23 cellular contexts compared by ENCODE assay signal in the genomic region with DNA sequence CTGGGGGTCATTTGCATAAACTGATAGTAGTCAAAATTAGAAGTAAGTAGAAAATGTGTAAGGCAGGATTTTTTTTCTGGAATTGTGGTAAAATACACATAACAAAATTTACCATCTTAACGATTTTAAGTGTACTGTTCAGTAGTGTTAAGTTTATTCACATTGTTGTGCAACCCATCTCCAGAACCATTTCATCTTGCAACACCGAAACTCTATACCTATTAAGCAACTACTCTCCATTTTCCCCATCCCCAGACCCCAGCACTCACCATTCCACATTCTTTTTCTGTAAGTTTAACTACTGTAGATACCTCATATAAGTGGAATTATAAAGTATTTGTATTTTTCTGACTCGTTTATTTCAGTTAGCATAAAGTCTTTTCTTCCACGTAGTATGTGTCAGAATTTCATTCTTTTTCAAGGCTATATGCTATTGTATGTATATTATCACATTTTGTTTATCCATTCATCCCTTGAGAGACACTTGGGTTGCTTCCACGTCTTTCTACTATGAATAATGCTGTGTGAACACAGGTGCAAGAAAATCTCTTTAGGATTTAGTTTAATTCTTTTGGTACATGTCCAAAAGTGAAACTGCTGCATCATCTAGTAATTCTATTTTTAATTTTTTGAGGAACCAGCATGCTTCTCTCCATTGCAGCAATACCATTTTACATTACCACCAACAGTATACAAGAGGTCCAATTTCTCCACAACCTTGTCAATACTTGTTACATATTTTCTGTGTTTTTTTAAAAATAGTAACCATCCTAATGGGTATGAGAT. TPM values are rescaled to one million over a fixed set of nuclear protein-coding genes. Genes with fewer than 3 reads are reported as not detected.
DNase-seq lines count a peak whose midpoint lies in the region; ATAC-seq and TF ChIP-seq lines count a peak whose summit lies in the region.
"Had no signal": no experiment of that assay in that cellular context is flagged by ENCODE, and none has a peak within 500 bp of the region (broad histone marks: within the 10 kb centered on the region; RNA-seq: fewer than 3 reads in every experiment).

No MANE protein-coding gene starts in this region.

- H3K27me3 ChIP-seq in naive thymus-derived CD4-positive, alpha-beta T cell (ENCODE audit: control insufficient read depth in 2 of 2, insufficient read depth in 2 of 2, low read length in 2 of 2): no peaks in the 10 kb centered on the region
- no peaks in the 10 kb centered on the region for H3K27me3 ChIP-seq in gastrocnemius medialis
- H3K27me3 ChIP-seq: cardiac muscle cell, neural progenitor cell, testis had no signal

- peak; percentile 15 for DNase-seq in HCEC 1CT
- DNase-seq in NOMO-1 treated with DMSO at 0.1 percent for 48 hours (lab: John Stamatoyannopoulos, UW; ENCODE audit: unreplicated experiment): peak; percentile 92
- peak; percentile 63 for DNase-seq in epithelial cell of esophagus (ENCODE audit: low read depth)
- DNase-seq in naive thymus-derived CD4-positive, alpha-beta T cell: no peak
- no peak for DNase-seq in gastrocnemius medialis
- DNase-seq in activated gamma-delta T cell (lab: John Stamatoyannopoulos, UW): no peak
- no peak for DNase-seq in effector CD8-positive, alpha-beta T cell (lab: John Stamatoyannopoulos, UW)
- DNase-seq: activated CD4-positive, alpha-beta T cell treated with anti-CD3 and anti-CD28 coated beads for 4 hours; BE2C; DMS153; effector CD4-positive, alpha-beta T cell; NCI-H2081; NCI-H774; retina; SHP77 treated with DMSO at 0.1 percent for 48 hours; T-helper 9 cell; testis had no signal

- TF ChIP-seq CTCF in epithelial cell of esophagus (IDR thresholded peaks at IDR 0.05; ENCODE audit: insufficient read depth, low read depth, low read length, missing control alignments) (no peak), gastrocnemius medialis (IDR thresholded peaks at IDR 0.05 in 4 of 5, conservative IDR thresholded peaks at IDR 0.05 in 1 of 5) (no peak)

- TF ChIP-seq POLR2A in gastrocnemius medialis (IDR thresholded peaks at IDR 0.05): no peak

- no peaks in the 10 kb centered on the region for H3K4me1 ChIP-seq in naive thymus-derived CD4-positive, alpha-beta T cell (ENCODE audit: control insufficient read depth in 2 of 2, insufficient read depth in 2 of 2, low read length in 2 of 2)
- H3K4me1 ChIP-seq in gastrocnemius medialis: no peaks in the 10 kb centered on the region
- H3K4me1 ChIP-seq: BE2C, gastroesophageal sphincter, testis had no signal

- H3K9me3 Mint-ChIP-seq in naive thymus-derived CD4-positive, alpha-beta T cell: peaks cover 0 to 2% (median 0%) of the 10 kb centered on the region in 11 donors
- H3K9me3 Mint-ChIP-seq: activated naive CD4-positive, alpha-beta T cell treated with anti-CD3 and anti-CD28 coated beads, Interleukin-2, amount 50 U/mL, for 72 hours; neural progenitor cell had no signal

- no peak overlapping the region for H3K27ac Mint-ChIP-seq in naive thymus-derived CD4-positive, alpha-beta T cell
- H3K27ac Mint-ChIP-seq: activated naive CD4-positive, alpha-beta T cell treated with anti-CD3 and anti-CD28 coated beads, Interleukin-2, amount 50 U/mL, for 72 hours; neural progenitor cell had no signal

- POLR2A ChIA-PET in naive thymus-derived CD4-positive, alpha-beta T cell (lab: Charles Lee): no interaction called here

- H3K4me3 ChIP-seq in epithelial cell of esophagus (ENCODE audit: low read length) (no peak overlapping the region), gastrocnemius medialis (no peak overlapping the region)
- no peak overlapping the region for H3K4me3 ChIP-seq in naive thymus-derived CD4-positive, alpha-beta T cell (ENCODE audit: low read length)
- H3K4me3 ChIP-seq: cardiac muscle cell, gastroesophageal sphincter, neural progenitor cell, testis had no signal

- H3K4me3 Mint-ChIP-seq in naive thymus-derived CD4-positive, alpha-beta T cell: no peak overlapping the region
- H3K4me3 Mint-ChIP-seq: neural progenitor cell had no signal

- intact Hi-C loops in naive thymus-derived CD4-positive, alpha-beta T cell (cut with micrococcal nuclease): no loop called here
- intact Hi-C loops in gastrocnemius medialis (cut with DNase I; ENCODE audit: low total_unique reads): no loop called here

- in situ Hi-C loops in gastrocnemius medialis (cut with MboI; ENCODE audit: low sequenced_read_pairs in 4 of 4): no loop called here

- CTCF ChIA-PET in naive thymus-derived CD4-positive, alpha-beta T cell (lab: Charles Lee): no interaction called here

- H3K27me3 Mint-ChIP-seq in naive thymus-derived CD4-positive, alpha-beta T cell: peaks cover 0 to 14% (median 5%) of the 10 kb centered on the region in 5 donors

- no peaks in the 10 kb centered on the region for H3K36me3 Mint-ChIP-seq in naive thymus-derived CD4-positive, alpha-beta T cell
- H3K36me3 Mint-ChIP-seq: activated naive CD4-positive, alpha-beta T cell treated with anti-CD3 and anti-CD28 coated beads, Interleukin-2, amount 50 U/mL, for 72 hours; neural progenitor cell had no signal

- H3K9me3 ChIP-seq in naive thymus-derived CD4-positive, alpha-beta T cell (ENCODE audit: control insufficient read depth in 2 of 3, low read length in 3 of 3): no peaks in the 10 kb centered on the region
- no peaks in the 10 kb centered on the region for H3K9me3 ChIP-seq in gastrocnemius medialis
- H3K9me3 ChIP-seq: BE2C, gastroesophageal sphincter, testis had no signal

- peak; percentile 44 for ATAC-seq in naive thymus-derived CD4-positive, alpha-beta T cell
- ATAC-seq in gastrocnemius medialis (no peak), GM19395 (IDR thresholded peaks at IDR 0.05; ENCODE audit: unreplicated experiment) (no peak)
- ATAC-seq: activated naive CD4-positive, alpha-beta T cell treated with anti-CD3 and anti-CD28 coated beads, Interleukin-2, amount 50 U/mL, for 72 hours; gastroesophageal sphincter had no signal

- H3K27ac ChIP-seq in naive thymus-derived CD4-positive, alpha-beta T cell (ENCODE audit: low read depth, low read length): no peak overlapping the region
- no peak overlapping the region for H3K27ac ChIP-seq in gastrocnemius medialis
- H3K27ac ChIP-seq: cardiac muscle cell, gastroesophageal sphincter, neural progenitor cell, testis had no signal

- H3K36me3 ChIP-seq in naive thymus-derived CD4-positive, alpha-beta T cell (ENCODE audit: control insufficient read depth in 2 of 3, insufficient read depth in 3 of 3, low read length in 3 of 3): no peaks in the 10 kb centered on the region
- no peaks in the 10 kb centered on the region for H3K36me3 ChIP-seq in gastrocnemius medialis
- H3K36me3 ChIP-seq: BE2C, cardiac muscle cell, gastroesophageal sphincter, neural progenitor cell had no signal

- peaks cover 0 to 5% (median 0%) of the 10 kb centered on the region in 7 donors for H3K4me1 Mint-ChIP-seq in naive thymus-derived CD4-positive, alpha-beta T cell
- H3K4me1 Mint-ChIP-seq: neural progenitor cell had no signal

RNA-seq across cellular contexts. Expression of a gene that starts 39.1 kb away (rescaled TPM):
- under 1 TPM in 2 of 5 experiments, not detected in 3; 0.15 to 0.50 TPM for total RNA-seq in naive thymus-derived CD4-positive, alpha-beta T cell
- not detected for polyA plus RNA-seq in naive thymus-derived CD4-positive, alpha-beta T cell
- total RNA-seq in gastrocnemius medialis: under 1 TPM in 1 of 4 donors, not detected in 3; 0.18 TPM
- total RNA-seq: lung microvascular endothelial cell had no signal

Comparison
In these comparisons a context has a peak if more than half of its experiments do, and no peak if none do; other contexts are left out.
1. DNase-seq: peak in HCEC 1CT (single experiment), NOMO-1 treated with DMSO at 0.1 percent for 48 hours (single experiment) and epithelial cell of esophagus (single experiment); none in naive thymus-derived CD4-positive, alpha-beta T cell (0 of 9), gastrocnemius medialis (0 of 2), activated gamma-delta T cell (single experiment) and effector CD8-positive, alpha-beta T cell (single experiment).